ENCODE assay signal across 10 cellular contexts in the genomic region with DNA sequence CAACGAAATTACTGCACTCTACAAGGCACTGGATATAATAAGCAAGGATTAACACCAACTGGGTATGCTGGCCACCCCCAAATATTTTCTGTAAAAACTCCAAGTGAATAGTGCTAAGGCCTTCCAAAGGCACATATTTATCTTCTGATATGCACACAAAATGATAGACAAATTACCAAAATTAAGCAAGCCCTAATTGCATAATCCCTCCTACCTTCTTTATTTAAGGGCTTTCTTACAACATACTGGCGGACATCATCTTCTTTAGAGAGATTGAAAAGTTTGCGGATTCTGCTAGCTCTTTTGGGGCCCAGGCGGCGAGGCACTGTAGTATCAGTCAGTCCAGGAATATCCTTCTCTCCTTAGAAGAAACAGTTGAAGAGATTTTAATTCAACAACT. TPM values are rescaled to one million over a fixed set of nuclear protein-coding genes. Genes with fewer than 3 reads are reported as not detected.
A peak's percentile ranks its signal among the peaks of the same experiment; 100 is the strongest.
DNase-seq lines count a peak whose midpoint lies in the region; ATAC-seq and TF ChIP-seq lines count a peak whose summit lies in the region.
"Had no signal": no experiment of that assay in that cellular context is flagged by ENCODE, and none has a peak within 500 bp of the region (broad histone marks: within the 10 kb centered on the region; RNA-seq: fewer than 3 reads in every experiment).

No MANE protein-coding gene starts in this region.

- peak overlapping the region; percentile 94 for H3K4me3 ChIP-seq in iPS-15b (ENCODE audit: low read depth, low read length)

- peaks cover 40% of the 10 kb centered on the region for H3K36me3 ChIP-seq in iPS-15b (ENCODE audit: control insufficient read depth, insufficient read depth, low read length)

- intact Hi-C loops in activated CD8-positive, alpha-beta T cell treated with anti-CD3 and anti-CD28 coated beads for 36 hours (cut with micrococcal nuclease): loop anchor here (5.0 to 10.0 kb wide), 3 partner anchors 146 to 323 kb away; partner anchors contain the start of genes DENND4C and HAUS6

- H3K4me1 ChIP-seq in iPS-15b (ENCODE audit: control insufficient read depth, insufficient read depth, low read length): peaks cover 3% of the 10 kb centered on the region

- no peak for ATAC-seq in activated CD8-positive, alpha-beta T cell treated with anti-CD3 and anti-CD28 coated beads for 36 hours
- no peak for ATAC-seq in HG03097 (IDR thresholded peaks at IDR 0.05; ENCODE audit: low FRiP score, unreplicated experiment)

- peak overlapping the region; percentile 100 for H3K27ac Mint-ChIP-seq in activated naive CD4-positive, alpha-beta T cell treated with anti-CD3 and anti-CD28 coated beads, Interleukin-2, amount 50 U/mL, for 24 hours
- peak overlapping the region; percentile 99 for H3K27ac Mint-ChIP-seq in activated CD8-positive, alpha-beta T cell treated with anti-CD3 and anti-CD28 coated beads for 36 hours
- H3K27ac Mint-ChIP-seq in type B pancreatic cell: peak overlapping the region; percentile 99

- DNase-seq in activated naive CD4-positive, alpha-beta T cell (lab: John Stamatoyannopoulos, UW): no peak
- no peak for DNase-seq in activated CD8-positive, alpha-beta T cell treated with anti-CD3 and anti-CD28 coated beads for 36 hours
- DNase-seq in type B pancreatic cell (ENCODE audit: extremely low spot score, unreplicated experiment) (no peak), hypothalamus (lab: John Stamatoyannopoulos, UW) (no peak), NCI-H510A (lab: John Stamatoyannopoulos, UW) (no peak)
- DNase-seq: DMS53, NCI-H774 had no signal

- no peaks in the 10 kb centered on the region for H3K27me3 ChIP-seq in iPS-15b (ENCODE audit: control insufficient read depth, insufficient read depth, low read length)

- POLR2A ChIA-PET in activated CD8-positive, alpha-beta T cell treated with anti-CD3 and anti-CD28 coated beads for 36 hours (lab: Charles Lee): interaction anchor here (0.6 to 2.6 kb wide), 4 partner anchors 7 to 147 kb away, joined by 3 to 24 read pairs (median 4); no protein-coding TSS in a partner anchor

- peak overlapping the region; percentile 100 for H3K9ac ChIP-seq in iPS-15b (ENCODE audit: low read depth, low read length)

- H3K4me3 Mint-ChIP-seq in activated naive CD4-positive, alpha-beta T cell treated with anti-CD3 and anti-CD28 coated beads, Interleukin-2, amount 50 U/mL, for 24 hours: peak overlapping the region; percentile 99
- peak overlapping the region; percentile 98 for H3K4me3 Mint-ChIP-seq in activated CD8-positive, alpha-beta T cell treated with anti-CD3 and anti-CD28 coated beads for 36 hours
- peak overlapping the region; percentile 100 for H3K4me3 Mint-ChIP-seq in type B pancreatic cell

- TF ChIP-seq CTCF in activated CD8-positive, alpha-beta T cell treated with anti-CD3 and anti-CD28 coated beads for 36 hours (IDR thresholded peaks at IDR 0.05): no peak
- TF ChIP-seq CTCF in type B pancreatic cell (conservative IDR thresholded peaks at IDR 0.05): no peak

- no peaks in the 10 kb centered on the region for H3K9me3 ChIP-seq in iPS-15b (ENCODE audit: control insufficient read depth, insufficient read depth, low read length)

- no peaks in the 10 kb centered on the region for H3K27me3 Mint-ChIP-seq in activated naive CD4-positive, alpha-beta T cell treated with anti-CD3 and anti-CD28 coated beads, Interleukin-2, amount 50 U/mL, for 24 hours
- no peaks in the 10 kb centered on the region for H3K27me3 Mint-ChIP-seq in activated CD8-positive, alpha-beta T cell treated with anti-CD3 and anti-CD28 coated beads for 36 hours
- H3K27me3 Mint-ChIP-seq in type B pancreatic cell: no peaks in the 10 kb centered on the region

- peaks cover 45% of the 10 kb centered on the region for H3K36me3 Mint-ChIP-seq in activated naive CD4-positive, alpha-beta T cell treated with anti-CD3 and anti-CD28 coated beads, Interleukin-2, amount 50 U/mL, for 24 hours
- H3K36me3 Mint-ChIP-seq in activated CD8-positive, alpha-beta T cell treated with anti-CD3 and anti-CD28 coated beads for 36 hours (ENCODE audit: low read depth): peaks cover 74% of the 10 kb centered on the region
- H3K36me3 Mint-ChIP-seq in type B pancreatic cell: peaks cover 45% of the 10 kb centered on the region

- H3K4me1 Mint-ChIP-seq in activated naive CD4-positive, alpha-beta T cell treated with anti-CD3 and anti-CD28 coated beads, Interleukin-2, amount 50 U/mL, for 24 hours: peaks cover 43% of the 10 kb centered on the region
- peaks cover 38% of the 10 kb centered on the region for H3K4me1 Mint-ChIP-seq in activated CD8-positive, alpha-beta T cell treated with anti-CD3 and anti-CD28 coated beads for 36 hours (ENCODE audit: low read depth)
- H3K4me1 Mint-ChIP-seq in type B pancreatic cell (ENCODE audit: unreplicated experiment): peaks cover 23% of the 10 kb centered on the region

- H3K9me3 Mint-ChIP-seq in activated naive CD4-positive, alpha-beta T cell treated with anti-CD3 and anti-CD28 coated beads, Interleukin-2, amount 50 U/mL, for 24 hours: peaks cover 6% of the 10 kb centered on the region
- no peaks in the 10 kb centered on the region for H3K9me3 Mint-ChIP-seq in activated CD8-positive, alpha-beta T cell treated with anti-CD3 and anti-CD28 coated beads for 36 hours
- no peaks in the 10 kb centered on the region for H3K9me3 Mint-ChIP-seq in type B pancreatic cell

- CTCF ChIA-PET in activated CD8-positive, alpha-beta T cell treated with anti-CD3 and anti-CD28 coated beads for 36 hours (lab: Charles Lee): no interaction called here

RNA-seq across cellular contexts. Expression of gene RPS6, which starts 1.9 kb away (rescaled TPM):
- 1,000 to 10,000 TPM; 3,991 to 4,024 TPM for total RNA-seq in activated CD8-positive, alpha-beta T cell treated with anti-CD3 and anti-CD28 coated beads for 36 hours
- total RNA-seq in type B pancreatic cell (ENCODE audit: low replicate concordance): 2,791 and 2,920 TPM in 2 replicates

RNA-seq across cellular contexts. Expression of gene ACER2, which starts 30.7 kb away (rescaled TPM):
- 1 to 10 TPM; 1.2 to 1.4 TPM for total RNA-seq in activated CD8-positive, alpha-beta T cell treated with anti-CD3 and anti-CD28 coated beads for 36 hours
- total RNA-seq in type B pancreatic cell (ENCODE audit: low replicate concordance): 9.2 and 15.3 TPM in 2 replicates
